Comparison of ENCODE assay signal across 8 cellular contexts in genomic region chr9:37197158-37198033, GRCh38.
DNase-seq lines count a peak whose midpoint lies in the region; ATAC-seq lines count a peak whose summit lies in the region.

No MANE protein-coding gene starts in this region.

- H3K4me3 Mint-ChIP-seq in activated naive CD4-positive, alpha-beta T cell treated with anti-CD3 and anti-CD28 coated beads for 36 hours, result peak overlapping the region; percentile 19
- H3K4me3 Mint-ChIP-seq in immature natural killer cell, result peak overlapping the region in 1 of 5 donors; percentile 42

- peak overlapping the region; percentile 82 for H3K27ac Mint-ChIP-seq in activated naive CD4-positive, alpha-beta T cell treated with anti-CD3 and anti-CD28 coated beads for 36 hours
- H3K27ac Mint-ChIP-seq in immature natural killer cell, result peak overlapping the region in 4 of 6 donors; percentile 16 to 70 (median 56)

- H3K9me3 Mint-ChIP-seq in activated naive CD4-positive, alpha-beta T cell treated with anti-CD3 and anti-CD28 coated beads for 36 hours, result no peaks in the 10 kb centered on the region
- H3K9me3 Mint-ChIP-seq in immature natural killer cell, result no peaks in the 10 kb centered on the region

- peaks cover 70% of the 10 kb centered on the region for H3K4me1 Mint-ChIP-seq in activated naive CD4-positive, alpha-beta T cell treated with anti-CD3 and anti-CD28 coated beads for 36 hours (ENCODE audit: low read depth)
- peaks cover 38 to 61% of the 10 kb centered on the region in 2 donors for H3K4me1 Mint-ChIP-seq in immature natural killer cell

- peak; percentile 57 for ATAC-seq in HG03378 (IDR thresholded peaks at IDR 0.05; ENCODE audit: unreplicated experiment)

- H3K36me3 Mint-ChIP-seq in activated naive CD4-positive, alpha-beta T cell treated with anti-CD3 and anti-CD28 coated beads for 36 hours (ENCODE audit: low read depth), result peaks cover 25% of the 10 kb centered on the region
- H3K36me3 Mint-ChIP-seq in immature natural killer cell, result peaks cover 0 to 9% (median 3%) of the 10 kb centered on the region in 3 donors

- CTCF ChIA-PET in activated naive CD4-positive, alpha-beta T cell treated with anti-CD3 and anti-CD28 coated beads for 36 hours (lab: Charles Lee), result interaction anchor here (1.5 kb wide), 1 partner anchor 73 kb away, joined by 3 read pairs; no protein-coding TSS in a partner anchor

- DNase-seq in activated naive CD4-positive, alpha-beta T cell treated with anti-CD3 and anti-CD28 coated beads for 36 hours, result peak; percentile 27
- DNase-seq in activated naive CD4-positive, alpha-beta T cell treated with Interleukin-2 at 50 U/mL for 16 hours, result no peak
- peak; percentile 90 for DNase-seq in SIG-M5 treated with dmso at 0.1 percent for 504 hours (lab: John Stamatoyannopoulos, UW; ENCODE audit: unreplicated experiment)
- DNase-seq in immature natural killer cell, result no peak
- DNase-seq in NCI-H2196 (lab: John Stamatoyannopoulos, UW; ENCODE audit: unreplicated experiment), result no peak
- DNase-seq in stimulated activated CD4-positive, alpha-beta T cell treated with anti-CD3 and anti-CD28 coated beads, Interleukin-2, amount 100 ng/mL, for 24 hours, result no peak
- no peak for DNase-seq in islet precursor cell

- intact Hi-C loops in activated naive CD4-positive, alpha-beta T cell treated with anti-CD3 and anti-CD28 coated beads for 36 hours (cut with micrococcal nuclease), result loop anchor here (1.0 to 5.0 kb wide), 6 partner anchors 10 to 170 kb away; no protein-coding TSS in a partner anchor

- H3K27me3 Mint-ChIP-seq in activated naive CD4-positive, alpha-beta T cell treated with anti-CD3 and anti-CD28 coated beads for 36 hours (ENCODE audit: low read depth), result no peaks in the 10 kb centered on the region
- H3K27me3 Mint-ChIP-seq in immature natural killer cell (ENCODE audit: low read depth in 3 of 3), result peaks cover 0 to 2% (median 0%) of the 10 kb centered on the region in 3 donors

Comparison
In these comparisons a context has a peak if more than half of its experiments do, and no peak if none do; other contexts are left out.
1. DNase-seq: peak in activated naive CD4-positive, alpha-beta T cell treated with anti-CD3 and anti-CD28 coated beads for 36 hours (single experiment) and SIG-M5 treated with dmso at 0.1 percent for 504 hours (single experiment); none in activated naive CD4-positive, alpha-beta T cell treated with Interleukin-2 at 50 U/mL for 16 hours (single experiment), immature natural killer cell (0 of 3), NCI-H2196 (single experiment), stimulated activated CD4-positive, alpha-beta T cell treated with anti-CD3 and anti-CD28 coated beads, Interleukin-2, amount 100 ng/mL, for 24 hours (0 of 2) and islet precursor cell (single experiment).